ENCODE assay signal across 9 cellular contexts in genomic region chr10:101939273-101939635, GRCh38.
A peak's percentile ranks its signal among the peaks of the same experiment; 100 is the strongest.
DNase-seq lines count a peak whose midpoint lies in the region; ATAC-seq and TF ChIP-seq lines count a peak whose summit lies in the region.
"Had no signal": no experiment of that assay in that cellular context is flagged by ENCODE, and none has a peak within 500 bp of the region (broad histone marks: within the 10 kb centered on the region; RNA-seq: fewer than 3 reads in every experiment).

No MANE protein-coding gene starts in this region.

- peaks cover 10 to 12% of the 10 kb centered on the region in 2 donors for H3K4me1 Mint-ChIP-seq in effector memory CD8-positive, alpha-beta T cell (ENCODE audit: low read depth in 2 of 2)

- ATAC-seq in left lung = peak; percentile 70
- ATAC-seq in effector memory CD8-positive, alpha-beta T cell (replicated peaks) = no peak

- no peaks in the 10 kb centered on the region for H3K27me3 Mint-ChIP-seq in effector memory CD8-positive, alpha-beta T cell
- H3K27me3 Mint-ChIP-seq: CD4-positive, alpha-beta T cell had no signal

- H3K79me2 ChIP-seq in ACC112 (ENCODE audit: control insufficient read depth, insufficient read depth, low read length, unreplicated experiment) (no peaks in the 10 kb centered on the region), Karpas-422 (ENCODE audit: low read length) (no peaks in the 10 kb centered on the region)

- no peaks in the 10 kb centered on the region for H3K9me2 ChIP-seq in Karpas-422 (replicated peaks; ENCODE audit: insufficient read depth, low read length)

- no peak for TF ChIP-seq CTCF in left lung (IDR thresholded peaks at IDR 0.05)

- H3K36me3 ChIP-seq in ACC112 (ENCODE audit: insufficient read depth, low read length) (no peaks in the 10 kb centered on the region), Karpas-422 (ENCODE audit: insufficient read depth, low read length) (no peaks in the 10 kb centered on the region), left lung (peaks cover 0 to 11% of the 10 kb centered on the region in 2 donors)

- intact Hi-C loops in left lung (cut with DNase I) = no loop called here

- H3K9me3 ChIP-seq in Karpas-422 (ENCODE audit: low read length) = no peaks in the 10 kb centered on the region
- H3K9me3 ChIP-seq in left lung = no peaks in the 10 kb centered on the region

- H2AFZ ChIP-seq in ACC112 (ENCODE audit: low read length, unreplicated experiment) (no peak overlapping the region), Karpas-422 (ENCODE audit: low read length) (no peak overlapping the region)

- no peak overlapping the region for H3K4me2 ChIP-seq in Karpas-422 (ENCODE audit: low read depth, low read length, poor library complexity, severe bottlenecking)

- peaks cover 17% of the 10 kb centered on the region for H3K36me3 Mint-ChIP-seq in effector memory CD8-positive, alpha-beta T cell (ENCODE audit: insufficient read depth)

- no peak overlapping the region for H3K9ac ChIP-seq in Karpas-422 (ENCODE audit: low read length)

- H3K4me3 ChIP-seq in ACC112 (ENCODE audit: low read depth, low read length) (peak overlapping the region; percentile 44; the same call in 1 of the 2 replicates), Karpas-422 (ENCODE audit: low read length) (no peak overlapping the region), left lung (no peak overlapping the region)

- no peaks in the 10 kb centered on the region for H4K20me1 ChIP-seq in Karpas-422 (ENCODE audit: insufficient read depth, low read depth, low read length)

- peak overlapping the region; percentile 94 for H3K27ac ChIP-seq in ACC112 (ENCODE audit: low read depth, low read length)
- peak overlapping the region; percentile 11 for H3K27ac ChIP-seq in Karpas-422 (ENCODE audit: low read length)
- H3K27ac ChIP-seq in left lung = peak overlapping the region; percentile 20 to 41

- H3K27me3 ChIP-seq in ACC112 (ENCODE audit: insufficient read depth, low read length) (no peaks in the 10 kb centered on the region), Karpas-422 (ENCODE audit: low read length) (no peaks in the 10 kb centered on the region), left lung (no peaks in the 10 kb centered on the region)

- H3K27ac Mint-ChIP-seq in effector memory CD8-positive, alpha-beta T cell = no peak overlapping the region
- H3K27ac Mint-ChIP-seq: CD4-positive, alpha-beta T cell had no signal

- H3K4me1 ChIP-seq in ACC112 (ENCODE audit: control insufficient read depth, insufficient read depth, low read length, unreplicated experiment) = peaks cover 51% of the 10 kb centered on the region
- peaks cover 14% of the 10 kb centered on the region for H3K4me1 ChIP-seq in Karpas-422 (ENCODE audit: low read length)
- peaks cover 0 to 12% of the 10 kb centered on the region in 2 donors for H3K4me1 ChIP-seq in left lung

- DNase-seq in Karpas-422 (no peak), brain pericyte (ENCODE audit: low read depth, low spot score) (peak; percentile 54), left lung (no peak), SW480 (ENCODE audit: low spot score) (no peak), COLO668 (lab: John Stamatoyannopoulos, UW; ENCODE audit: unreplicated experiment) (no peak), NCI-H748 (lab: John Stamatoyannopoulos, UW; ENCODE audit: unreplicated experiment) (no peak)
- no peak for DNase-seq in effector memory CD8-positive, alpha-beta T cell
- DNase-seq: CD4-positive, alpha-beta T cell had no signal

- no peak overlapping the region for H3K4me3 Mint-ChIP-seq in effector memory CD8-positive, alpha-beta T cell
- H3K4me3 Mint-ChIP-seq: CD4-positive, alpha-beta T cell had no signal

- no peaks in the 10 kb centered on the region for H3K9me3 Mint-ChIP-seq in effector memory CD8-positive, alpha-beta T cell
- H3K9me3 Mint-ChIP-seq: CD4-positive, alpha-beta T cell had no signal

Comparison
In these comparisons a context has a peak if more than half of its experiments do, and no peak if none do; other contexts are left out.
1. H3K27ac ChIP-seq: peak in every context shown above with its lines; median percentile 94 in ACC112; 30 in left lung; 11 in Karpas-422.